In the genomic region with DNA sequence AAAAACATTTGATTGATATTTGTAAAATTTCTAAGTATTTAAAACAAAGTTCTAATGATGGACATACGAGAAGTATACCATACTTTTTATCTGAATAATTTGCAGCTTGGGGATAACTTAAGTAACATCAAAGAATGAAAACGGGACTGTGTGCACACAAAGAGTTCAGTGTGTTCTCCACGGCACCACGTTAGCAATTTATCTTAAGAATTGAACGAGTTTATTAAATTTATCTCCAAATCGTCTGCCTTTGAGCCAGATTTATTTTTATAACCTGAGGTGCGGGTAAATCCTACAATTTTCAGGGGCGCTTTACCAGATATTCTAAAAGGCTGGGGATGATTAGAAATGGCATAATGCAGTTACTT, we compare ENCODE assay signal across 8 cellular contexts. TPM values are rescaled to one million over a fixed set of nuclear protein-coding genes. Genes with fewer than 3 reads are reported as not detected.
DNase-seq lines count a peak whose midpoint lies in the region; ATAC-seq and TF ChIP-seq lines count a peak whose summit lies in the region.

No MANE protein-coding gene starts in this region.

- in situ Hi-C loops in gastrocnemius medialis (cut with MboI; ENCODE audit: low sequenced_read_pairs in 4 of 4), result no loop called here

- ATAC-seq in gastrocnemius medialis, result no peak

- peak overlapping the region; percentile 48 for H3K4me3 ChIP-seq in GM12875 (ENCODE audit: low read depth, low read length)
- H3K4me3 ChIP-seq in SK-N-MC, result peak overlapping the region; percentile 91
- H3K4me3 ChIP-seq in fibroblast of lung (replicated peaks in 1 of 4; ENCODE audit: control extremely low read depth in 1 of 4, insufficient read depth in 1 of 4, low read depth in 3 of 4, low read length in 4 of 4), result peak overlapping the region; percentile 67 to 97 (median 77)
- H3K4me3 ChIP-seq in gastrocnemius medialis, result peak overlapping the region; percentile 58 to 76 (median 71)

- H3K9me3 ChIP-seq in SK-N-MC (ENCODE audit: low read depth, low read length) (no peaks in the 10 kb centered on the region), fibroblast of lung (ENCODE audit: control insufficient read depth, insufficient read depth, low read depth, low read length) (no peaks in the 10 kb centered on the region), gastrocnemius medialis (no peaks in the 10 kb centered on the region)

- H3K27me3 ChIP-seq in fibroblast of lung (ENCODE audit: control insufficient read depth, insufficient read depth, low read length), result no peaks in the 10 kb centered on the region
- H3K27me3 ChIP-seq in gastrocnemius medialis, result no peaks in the 10 kb centered on the region

- H3K4me1 ChIP-seq in fibroblast of lung (ENCODE audit: control insufficient read depth, extremely low read depth, insufficient read depth, low read length) (peaks cover 19% of the 10 kb centered on the region), gastrocnemius medialis (peaks cover 51 to 60% of the 10 kb centered on the region in 2 donors)

- peaks cover 94% of the 10 kb centered on the region for H3K79me2 ChIP-seq in fibroblast of lung (ENCODE audit: control insufficient read depth, insufficient read depth, low read length)

- H3K9ac ChIP-seq in SK-N-MC (ENCODE audit: insufficient read length), result peak overlapping the region; percentile 95
- peak overlapping the region; percentile 89 for H3K9ac ChIP-seq in fibroblast of lung (ENCODE audit: insufficient read depth, low read length)

- peak overlapping the region; percentile 90 for H3K4me2 ChIP-seq in fibroblast of lung (ENCODE audit: extremely low read depth, insufficient read depth, low read length)

- TF ChIP-seq POLR2A in gastrocnemius medialis (IDR thresholded peaks at IDR 0.05), result no peak

- DNase-seq in SK-N-MC (ENCODE audit: low read depth, low spot score), result no peak
- no peak for DNase-seq in fibroblast of lung (ENCODE audit: low read depth in 2 of 2)
- no peak for DNase-seq in gastrocnemius medialis
- DNase-seq in NCI-H2196 (lab: John Stamatoyannopoulos, UW; ENCODE audit: unreplicated experiment), result no peak
- no peak for DNase-seq in stimulated activated CD4-positive, alpha-beta T cell treated with anti-CD3 and anti-CD28 coated beads, Interleukin-1b, Interleukin-23, amount 100 ng/mL, for 48 hours
- DNase-seq in cerebellum (ENCODE audit: low spot score), result no peak
- no peak for DNase-seq in NCI-H2227 (lab: John Stamatoyannopoulos, UW; ENCODE audit: unreplicated experiment)

- no peaks in the 10 kb centered on the region for H4K20me1 ChIP-seq in fibroblast of lung (ENCODE audit: control insufficient read depth, extremely low read depth, insufficient read depth, low read length)

- no peak overlapping the region for H2AFZ ChIP-seq in fibroblast of lung (ENCODE audit: low read length)

- intact Hi-C loops in gastrocnemius medialis (cut with DNase I; ENCODE audit: low total_unique reads), result loop anchor here (5.0 kb wide), 1 partner anchor 184 kb away; the partner anchor contains the start of gene RGMA

- peaks cover 51% of the 10 kb centered on the region for H3K36me3 ChIP-seq in SK-N-MC (ENCODE audit: insufficient read depth, low read length)
- H3K36me3 ChIP-seq in fibroblast of lung (ENCODE audit: control insufficient read depth, insufficient read depth, low read length), result peaks cover 1% of the 10 kb centered on the region
- peaks cover 0 to under 1% of the 10 kb centered on the region in 2 donors for H3K36me3 ChIP-seq in gastrocnemius medialis

- TF ChIP-seq CTCF in GM12875 (IDR thresholded peaks at IDR 0.05; ENCODE audit: borderline replicate concordance, insufficient read depth, low read depth, low read length), result no peak
- TF ChIP-seq CTCF in fibroblast of lung (conservative IDR thresholded peaks at IDR 0.05 in 1 of 2, IDR thresholded peaks at IDR 0.05 in 1 of 2; ENCODE audit: low read depth in 1 of 2, low read length in 2 of 2), result no peak
- no peak for TF ChIP-seq CTCF in gastrocnemius medialis (IDR thresholded peaks at IDR 0.05 in 4 of 5, conservative IDR thresholded peaks at IDR 0.05 in 1 of 5)

- H3K27ac ChIP-seq in SK-N-MC, result peak overlapping the region; percentile 100
- H3K27ac ChIP-seq in fibroblast of lung (ENCODE audit: insufficient read depth, low read length), result peak overlapping the region; percentile 99
- peak overlapping the region; percentile 94 to 97 (median 96) for H3K27ac ChIP-seq in gastrocnemius medialis

RNA-seq across cellular contexts. Expression of gene CHD2, which starts 3.4 kb away (rescaled TPM):
- total RNA-seq in fibroblast of lung (77.8 and 92.5 TPM in 2 replicates), gastrocnemius medialis (10 to 100 TPM; 26.9 to 55.5 (median 33.7) TPM), cerebellum (198 TPM)
- 36.5 and 41.3 TPM in 2 replicates for polyA plus RNA-seq in fibroblast of lung
- 29.4 and 35.1 TPM in 2 replicates for polyA plus RNA-seq in fibroblast of lung (2012)
- 33.6 and 46.0 TPM in 2 replicates for polyA minus RNA-seq in fibroblast of lung (ENCODE audit: low replicate concordance)
